Comparison of ENCODE assay signal across 14 cellular contexts in the genomic region with DNA sequence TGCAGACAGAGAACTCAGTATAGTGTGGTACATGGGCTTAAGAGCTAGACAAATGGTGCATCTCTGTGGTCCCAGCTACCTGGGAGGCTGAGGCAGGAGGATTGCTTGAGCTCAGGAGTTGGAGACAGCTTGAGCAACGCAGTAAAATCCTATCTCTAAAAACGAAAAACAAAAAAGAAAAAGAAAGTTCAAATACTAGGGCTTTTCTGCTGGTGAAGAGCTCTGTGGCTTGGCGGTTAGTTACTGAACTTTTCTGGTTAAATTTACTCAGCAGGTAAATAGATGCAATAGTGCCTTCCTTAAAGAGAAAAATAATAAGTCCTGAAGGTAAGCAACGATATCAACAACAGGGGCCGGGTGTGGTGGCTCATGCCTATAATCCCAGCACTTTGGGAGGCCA. TPM values are rescaled to one million over a fixed set of nuclear protein-coding genes. Genes with fewer than 3 reads are reported as not detected.
A peak's percentile ranks its signal among the peaks of the same experiment; 100 is the strongest.
DNase-seq lines count a peak whose midpoint lies in the region; ATAC-seq lines count a peak whose summit lies in the region.
"Had no signal": no experiment of that assay in that cellular context is flagged by ENCODE, and none has a peak within 500 bp of the region (broad histone marks: within the 10 kb centered on the region; RNA-seq: fewer than 3 reads in every experiment).

No MANE protein-coding gene starts in this region.

- no peaks in the 10 kb centered on the region for H3K36me3 Mint-ChIP-seq in activated CD4-positive, alpha-beta T cell treated with anti-CD3 and anti-CD28 coated beads, Interleukin-2, amount 10 ng/mL, durations not matched to agents 24 days and 14 days (ENCODE audit: low read depth)
- H3K36me3 Mint-ChIP-seq in activated naive CD4-positive, alpha-beta T cell treated with anti-CD3 and anti-CD28 coated beads, Interleukin-2, amount 50 U/mL, for 24 hours = no peaks in the 10 kb centered on the region
- H3K36me3 Mint-ChIP-seq in activated naive CD8-positive, alpha-beta T cell treated with anti-CD3 and anti-CD28 coated beads for 36 hours = no peaks in the 10 kb centered on the region

- intact Hi-C loops in activated CD4-positive, alpha-beta T cell treated with anti-CD3 and anti-CD28 coated beads, Interleukin-2, amount 10 ng/mL, durations not matched to agents 24 days and 14 days (cut with micrococcal nuclease) = no loop called here

- peak overlapping the region; percentile 34 for H3K4me3 Mint-ChIP-seq in activated CD4-positive, alpha-beta T cell treated with anti-CD3 and anti-CD28 coated beads, Interleukin-2, amount 10 ng/mL, durations not matched to agents 24 days and 14 days
- H3K4me3 Mint-ChIP-seq in activated naive CD4-positive, alpha-beta T cell treated with anti-CD3 and anti-CD28 coated beads, Interleukin-2, amount 50 U/mL, for 24 hours = peak overlapping the region; percentile 30
- peak overlapping the region; percentile 48 for H3K4me3 Mint-ChIP-seq in activated naive CD8-positive, alpha-beta T cell treated with anti-CD3 and anti-CD28 coated beads for 36 hours
- peak overlapping the region; percentile 63 to 72 for H3K4me3 Mint-ChIP-seq in stimulated activated naive CD8-positive, alpha-beta T cell treated with anti-CD3 and anti-CD28 coated beads, Interleukin-15, amount 100 ng/mL, for 72 hours

- peak; percentile 65 for DNase-seq in activated CD4-positive, alpha-beta T cell treated with anti-CD3 and anti-CD28 coated beads, Interleukin-2, amount 10 ng/mL, durations not matched to agents 24 days and 14 days
- DNase-seq in activated CD4-positive, alpha-beta T cell treated with anti-CD3 and anti-CD28 coated beads, Interleukin-2, amount 50 U/mL, for 4 hours = no peak
- DNase-seq in activated naive CD4-positive, alpha-beta T cell (lab: John Stamatoyannopoulos, UW) = no peak
- no peak for DNase-seq in activated naive CD8-positive, alpha-beta T cell treated with anti-CD3 and anti-CD28 coated beads for 36 hours
- DNase-seq in stimulated activated naive CD8-positive, alpha-beta T cell treated with anti-CD3 and anti-CD28 coated beads, Interleukin-15, amount 100 ng/mL, for 72 hours = no peak
- no peak for DNase-seq in NOMO-1 treated with DMSO at 0.1 percent for 48 hours (lab: John Stamatoyannopoulos, UW; ENCODE audit: unreplicated experiment)
- no peak for DNase-seq in NCI-H2227 (lab: John Stamatoyannopoulos, UW; ENCODE audit: unreplicated experiment)
- DNase-seq: GOT3, MV-4-11, NCI-H1417, NCI-H1930, NCI-H446, NCI-H69 had no signal

- peak; percentile 74 for ATAC-seq in stimulated activated naive CD8-positive, alpha-beta T cell treated with anti-CD3 and anti-CD28 coated beads, Interleukin-15, amount 100 ng/mL, for 72 hours

- peaks cover 19% of the 10 kb centered on the region for H3K4me1 Mint-ChIP-seq in activated CD4-positive, alpha-beta T cell treated with anti-CD3 and anti-CD28 coated beads, Interleukin-2, amount 10 ng/mL, durations not matched to agents 24 days and 14 days
- peaks cover 40% of the 10 kb centered on the region for H3K4me1 Mint-ChIP-seq in activated naive CD4-positive, alpha-beta T cell treated with anti-CD3 and anti-CD28 coated beads, Interleukin-2, amount 50 U/mL, for 24 hours
- H3K4me1 Mint-ChIP-seq in activated naive CD8-positive, alpha-beta T cell treated with anti-CD3 and anti-CD28 coated beads for 36 hours = peaks cover 46% of the 10 kb centered on the region
- H3K4me1 Mint-ChIP-seq in stimulated activated naive CD8-positive, alpha-beta T cell treated with anti-CD3 and anti-CD28 coated beads, Interleukin-15, amount 100 ng/mL, for 72 hours = peaks cover 42% of the 10 kb centered on the region

- H3K9me3 Mint-ChIP-seq in activated CD4-positive, alpha-beta T cell treated with anti-CD3 and anti-CD28 coated beads, Interleukin-2, amount 10 ng/mL, durations not matched to agents 24 days and 14 days = no peaks in the 10 kb centered on the region
- H3K9me3 Mint-ChIP-seq in activated naive CD4-positive, alpha-beta T cell treated with anti-CD3 and anti-CD28 coated beads, Interleukin-2, amount 50 U/mL, for 24 hours = no peaks in the 10 kb centered on the region
- H3K9me3 Mint-ChIP-seq in activated naive CD8-positive, alpha-beta T cell treated with anti-CD3 and anti-CD28 coated beads for 36 hours = no peaks in the 10 kb centered on the region
- no peaks in the 10 kb centered on the region for H3K9me3 Mint-ChIP-seq in stimulated activated naive CD8-positive, alpha-beta T cell treated with anti-CD3 and anti-CD28 coated beads, Interleukin-15, amount 100 ng/mL, for 72 hours

- H3K27ac Mint-ChIP-seq in activated CD4-positive, alpha-beta T cell treated with anti-CD3 and anti-CD28 coated beads, Interleukin-2, amount 10 ng/mL, durations not matched to agents 24 days and 14 days = peak overlapping the region; percentile 70
- peak overlapping the region; percentile 30 for H3K27ac Mint-ChIP-seq in activated naive CD4-positive, alpha-beta T cell treated with anti-CD3 and anti-CD28 coated beads, Interleukin-2, amount 50 U/mL, for 24 hours
- H3K27ac Mint-ChIP-seq in activated naive CD8-positive, alpha-beta T cell treated with anti-CD3 and anti-CD28 coated beads for 36 hours = peak overlapping the region; percentile 80
- peak overlapping the region; percentile 91 to 94 for H3K27ac Mint-ChIP-seq in stimulated activated naive CD8-positive, alpha-beta T cell treated with anti-CD3 and anti-CD28 coated beads, Interleukin-15, amount 100 ng/mL, for 72 hours

- no peaks in the 10 kb centered on the region for H3K27me3 Mint-ChIP-seq in activated CD4-positive, alpha-beta T cell treated with anti-CD3 and anti-CD28 coated beads, Interleukin-2, amount 10 ng/mL, durations not matched to agents 24 days and 14 days
- H3K27me3 Mint-ChIP-seq in activated naive CD4-positive, alpha-beta T cell treated with anti-CD3 and anti-CD28 coated beads, Interleukin-2, amount 50 U/mL, for 24 hours = no peaks in the 10 kb centered on the region
- H3K27me3 Mint-ChIP-seq in activated naive CD8-positive, alpha-beta T cell treated with anti-CD3 and anti-CD28 coated beads for 36 hours = no peaks in the 10 kb centered on the region
- no peaks in the 10 kb centered on the region for H3K27me3 Mint-ChIP-seq in stimulated activated naive CD8-positive, alpha-beta T cell treated with anti-CD3 and anti-CD28 coated beads, Interleukin-15, amount 100 ng/mL, for 72 hours

RNA-seq across cellular contexts. Expression of a gene that starts 31.4 kb away (rescaled TPM):
- total RNA-seq in activated CD4-positive, alpha-beta T cell treated with anti-CD3 and anti-CD28 coated beads, Interleukin-2, amount 10 ng/mL, durations not matched to agents 24 days and 14 days = 207 and 209 TPM in 2 replicates
- 100 to 1,000 TPM; 239 to 245 TPM for total RNA-seq in activated naive CD8-positive, alpha-beta T cell treated with anti-CD3 and anti-CD28 coated beads for 36 hours

Comparison
In these comparisons a context has a peak if more than half of its experiments do, and no peak if none do; other contexts are left out.
1. H3K27ac Mint-ChIP-seq: peak in every context shown above with its lines; median percentile 92 in stimulated activated naive CD8-positive, alpha-beta T cell treated with anti-CD3 and anti-CD28 coated beads, Interleukin-15, amount 100 ng/mL, for 72 hours; 80 in activated naive CD8-positive, alpha-beta T cell treated with anti-CD3 and anti-CD28 coated beads for 36 hours; 70 in activated CD4-positive, alpha-beta T cell treated with anti-CD3 and anti-CD28 coated beads, Interleukin-2, amount 10 ng/mL, durations not matched to agents 24 days and 14 days; 30 in activated naive CD4-positive, alpha-beta T cell treated with anti-CD3 and anti-CD28 coated beads, Interleukin-2, amount 50 U/mL, for 24 hours.